In genomic region chr5:87195104-87195581, GRCh38 we compare ENCODE assay signal across 8 cellular contexts.
DNase-seq lines count a peak whose midpoint lies in the region; ATAC-seq and TF ChIP-seq lines count a peak whose summit lies in the region.

No MANE protein-coding gene starts in this region.

- H3K4me3 ChIP-seq in AG04450 (ENCODE audit: low read depth, low read length) (no peak overlapping the region), fibroblast of mammary gland (ENCODE audit: control insufficient read depth, low read depth, low read length) (no peak overlapping the region), vagina (no peak overlapping the region)

- H3K36me3 ChIP-seq in vagina, result no peaks in the 10 kb centered on the region

- POLR2A ChIA-PET in AG04450 (lab: Yijun Ruan, JAX), result interaction anchor here (1.6 to 1.7 kb wide), 2 partner anchors 15 to 73 kb away, joined by 3 to 13 read pairs; partner anchors contain the start of gene RASA1

- H3K27me3 ChIP-seq in AG04450 (ENCODE audit: control insufficient read depth, insufficient read depth, low read length) (no peaks in the 10 kb centered on the region), vagina (no peaks in the 10 kb centered on the region)

- H3K4me1 ChIP-seq in vagina, result no peaks in the 10 kb centered on the region

- no peak for TF ChIP-seq CTCF in AG04450 (IDR thresholded peaks at IDR 0.05; ENCODE audit: low read depth, low read length)
- TF ChIP-seq CTCF in fibroblast of mammary gland (conservative IDR thresholded peaks at IDR 0.05; ENCODE audit: control insufficient read depth, insufficient read depth, low read depth, low read length), result no peak
- no peak for TF ChIP-seq CTCF in vagina (IDR thresholded peaks at IDR 0.05)

- CTCF ChIA-PET in AG04450 (lab: Charles Lee), result interaction anchor here (1.5 kb wide), 1 partner anchor 205 kb away, joined by 3 read pairs; no protein-coding TSS in a partner anchor

- peak; percentile 62 for ATAC-seq in GM18909 (IDR thresholded peaks at IDR 0.05; ENCODE audit: poor library complexity, unreplicated experiment)
- ATAC-seq in effector memory CD8-positive, alpha-beta T cell (replicated peaks), result no peak

- no peak overlapping the region for H3K27ac Mint-ChIP-seq in effector memory CD8-positive, alpha-beta T cell

- peaks cover 8 to 14% of the 10 kb centered on the region in 2 donors for H3K4me1 Mint-ChIP-seq in effector memory CD8-positive, alpha-beta T cell (ENCODE audit: low read depth in 2 of 2)

- H3K36me3 Mint-ChIP-seq in effector memory CD8-positive, alpha-beta T cell (ENCODE audit: insufficient read depth), result no peaks in the 10 kb centered on the region

- TF ChIP-seq POLR2A in vagina (IDR thresholded peaks at IDR 0.05), result no peak

- no peaks in the 10 kb centered on the region for H3K9me3 Mint-ChIP-seq in effector memory CD8-positive, alpha-beta T cell

- DNase-seq in AG04450 (ENCODE audit: low read depth, low spot score), result peak; percentile 24
- peak; percentile 13 to 14 for DNase-seq in Kasumi-1 (lab: John Stamatoyannopoulos, UW)
- peak; percentile 82 for DNase-seq in fibroblast of mammary gland (ENCODE audit: low read depth)
- DNase-seq in DMS 273 (lab: John Stamatoyannopoulos, UW; ENCODE audit: unreplicated experiment), result no peak
- DNase-seq in effector memory CD8-positive, alpha-beta T cell, result no peak
- DNase-seq in posterior cingulate gyrus, result no peak
- no peak for DNase-seq in vagina (ENCODE audit: extremely low spot score in 2 of 2)

- no peak overlapping the region for H3K4me3 Mint-ChIP-seq in effector memory CD8-positive, alpha-beta T cell

- H3K27ac ChIP-seq in AG04450 (ENCODE audit: low read depth, low read length) (peak overlapping the region; percentile 43), vagina (no peak overlapping the region)

- H3K9me3 ChIP-seq in AG04450 (ENCODE audit: control insufficient read depth, insufficient read depth, low read length), result no peaks in the 10 kb centered on the region
- H3K9me3 ChIP-seq in vagina, result no peaks in the 10 kb centered on the region

- H3K27me3 Mint-ChIP-seq in effector memory CD8-positive, alpha-beta T cell, result no peaks in the 10 kb centered on the region

- intact Hi-C loops in posterior cingulate gyrus (cut with DNase I), result no loop called here
- intact Hi-C loops in vagina (cut with DNase I), result no loop called here

Comparison
In these comparisons a context has a peak if more than half of its experiments do, and no peak if none do; other contexts are left out.
1. DNase-seq: peak in AG04450 (single experiment), Kasumi-1 (2 of 2) and fibroblast of mammary gland (single experiment); none in DMS 273 (single experiment), effector memory CD8-positive, alpha-beta T cell (0 of 3), posterior cingulate gyrus (0 of 10) and vagina (0 of 2).